In genomic region chr11:34235189-34235588, GRCh38 we compare ENCODE assay signal across 14 cellular contexts.
A peak's percentile ranks its signal among the peaks of the same experiment; 100 is the strongest.
DNase-seq lines count a peak whose midpoint lies in the region; ATAC-seq lines count a peak whose summit lies in the region.
"Had no signal": no experiment of that assay in that cellular context is flagged by ENCODE, and none has a peak within 500 bp of the region (broad histone marks: within the 10 kb centered on the region; RNA-seq: fewer than 3 reads in every experiment).

No MANE protein-coding gene starts in this region.

- peaks cover 0 to 6% of the 10 kb centered on the region in 2 donors for H3K27me3 Mint-ChIP-seq in CD4-positive, alpha-beta memory T cell
- no peaks in the 10 kb centered on the region for H3K27me3 Mint-ChIP-seq in activated T-helper 2 cell treated with anti-CD3 and anti-CD28 coated beads, Interferon-gamma antibody, Interleukin-2, Interleukin-4, amounts not matched to agents 10 μg/mL and 5 μg/mL and 100 μg/mL, durations not matched to agents 14 hours and 24 hours and 36 hours (ENCODE audit: low read depth)

- H3K4me3 Mint-ChIP-seq in CD4-positive, alpha-beta memory T cell: peak overlapping the region in 5 of 8 donors; percentile 0 to 69 (median 27)
- H3K4me3 Mint-ChIP-seq in activated T-helper 2 cell treated with anti-CD3 and anti-CD28 coated beads, Interferon-gamma antibody, Interleukin-2, Interleukin-4, amounts not matched to agents 10 μg/mL and 5 μg/mL and 100 μg/mL, durations not matched to agents 14 hours and 24 hours and 36 hours (ENCODE audit: low read depth): peak overlapping the region; percentile 23
- H3K4me3 Mint-ChIP-seq: HFFc6, nephron progenitor cell had no signal

- no peaks in the 10 kb centered on the region for H3K36me3 Mint-ChIP-seq in CD4-positive, alpha-beta memory T cell
- H3K36me3 Mint-ChIP-seq in activated T-helper 2 cell treated with anti-CD3 and anti-CD28 coated beads, Interferon-gamma antibody, Interleukin-2, Interleukin-4, amounts not matched to agents 10 μg/mL and 5 μg/mL and 100 μg/mL, durations not matched to agents 14 hours and 24 hours and 36 hours (ENCODE audit: low read depth): peaks cover 7% of the 10 kb centered on the region

- H3K27ac ChIP-seq in CD4-positive, alpha-beta memory T cell (ENCODE audit: low read depth, low read length): no peak overlapping the region

- no peak overlapping the region for H3K4me3 ChIP-seq in CD4-positive, alpha-beta memory T cell (ENCODE audit: low read length in 2 of 2)
- H3K4me3 ChIP-seq: BLaER1 had no signal

- H3K9me3 Mint-ChIP-seq in CD4-positive, alpha-beta memory T cell: peaks cover 0 to 2% (median 0%) of the 10 kb centered on the region in 8 donors
- H3K9me3 Mint-ChIP-seq in activated T-helper 2 cell treated with anti-CD3 and anti-CD28 coated beads, Interferon-gamma antibody, Interleukin-2, Interleukin-4, amounts not matched to agents 10 μg/mL and 5 μg/mL and 100 μg/mL, durations not matched to agents 14 hours and 24 hours and 36 hours: no peaks in the 10 kb centered on the region
- H3K9me3 Mint-ChIP-seq: HFFc6, nephron progenitor cell had no signal

- intact Hi-C loops in CD4-positive, alpha-beta memory T cell (cut with micrococcal nuclease): loop anchor here (2.0 kb wide), 1 partner anchor 122 kb away; no protein-coding TSS in a partner anchor
- intact Hi-C loops in activated T-helper 2 cell treated with anti-CD3 and anti-CD28 coated beads, Interferon-gamma antibody, Interleukin-2, Interleukin-4, amounts not matched to agents 10 μg/mL and 5 μg/mL and 100 μg/mL, durations not matched to agents 14 hours and 24 hours and 36 hours (cut with micrococcal nuclease): loop anchor here (1.0 to 10.0 kb wide), 5 partner anchors 9 to 340 kb away; partner anchors contain the start of genes ABTB2 and LMO2
- intact Hi-C loops in sciatic nerve (cut with DNase I): no loop called here

- no peaks in the 10 kb centered on the region for H3K27me3 ChIP-seq in CD4-positive, alpha-beta memory T cell (ENCODE audit: insufficient read depth, low read length)
- H3K27me3 ChIP-seq: BLaER1 had no signal

- peaks cover 22% of the 10 kb centered on the region for H3K4me1 ChIP-seq in CD4-positive, alpha-beta memory T cell (ENCODE audit: insufficient read depth, low read length)

- peaks cover 12 to 32% (median 19%) of the 10 kb centered on the region in 4 donors for H3K4me1 Mint-ChIP-seq in CD4-positive, alpha-beta memory T cell
- peaks cover 77% of the 10 kb centered on the region for H3K4me1 Mint-ChIP-seq in activated T-helper 2 cell treated with anti-CD3 and anti-CD28 coated beads, Interferon-gamma antibody, Interleukin-2, Interleukin-4, amounts not matched to agents 10 μg/mL and 5 μg/mL and 100 μg/mL, durations not matched to agents 14 hours and 24 hours and 36 hours (ENCODE audit: low read depth)

- CTCF ChIA-PET in CD4-positive, alpha-beta memory T cell (lab: Charles Lee; ENCODE audit: partially characterized antibody): interaction anchor here (1.2 to 2.9 kb wide), 3 partner anchors 16 to 123 kb away, joined by 3 to 8 read pairs (median 4); partner anchors contain the start of gene ABTB2

- POLR2A ChIA-PET in CD4-positive, alpha-beta memory T cell (lab: Charles Lee; ENCODE audit: partially characterized antibody): interaction anchor here (1.2 to 1.8 kb wide), 2 partner anchors 11 to 13 kb away, joined by 6 to 7 read pairs; no protein-coding TSS in a partner anchor

- peak in 1 of 5 donors; percentile 22 for DNase-seq in CD4-positive, alpha-beta memory T cell
- no peak for DNase-seq in activated T-helper 2 cell treated with anti-CD3 and anti-CD28 coated beads, Interferon-gamma antibody, Interleukin-2, Interleukin-4, amounts not matched to agents 10 μg/mL and 5 μg/mL and 100 μg/mL, durations not matched to agents 14 hours and 24 hours and 36 hours (ENCODE audit: low spot score)
- DNase-seq in mesenteric fat pad (ENCODE audit: low spot score): no peak
- no peak for DNase-seq in SIG-M5 treated with dmso at 0.1 percent for 504 hours (lab: John Stamatoyannopoulos, UW; ENCODE audit: unreplicated experiment)
- DNase-seq in DMS79 treated with DMSO at 0.1 percent for 48 hours (lab: John Stamatoyannopoulos, UW): no peak
- DNase-seq in sciatic nerve (ENCODE audit: low spot score): no peak
- DNase-seq: HFFc6; NCI-H1694 treated with DMSO at 0.1 percent for 48 hours; nephron progenitor cell; stimulated activated CD8-positive, alpha-beta memory T cell treated with anti-CD3 and anti-CD28 coated beads, Interleukin-4, amount 100 ng/mL, for 48 hours had no signal

- no peaks in the 10 kb centered on the region for H3K9me3 ChIP-seq in CD4-positive, alpha-beta memory T cell (ENCODE audit: control insufficient read depth in 1 of 2, low read length in 2 of 2)
- H3K9me3 ChIP-seq: BLaER1 had no signal

- peak overlapping the region in 5 of 7 donors; percentile 11 to 86 (median 41) for H3K27ac Mint-ChIP-seq in CD4-positive, alpha-beta memory T cell
- peak overlapping the region; percentile 76 for H3K27ac Mint-ChIP-seq in activated T-helper 2 cell treated with anti-CD3 and anti-CD28 coated beads, Interferon-gamma antibody, Interleukin-2, Interleukin-4, amounts not matched to agents 10 μg/mL and 5 μg/mL and 100 μg/mL, durations not matched to agents 14 hours and 24 hours and 36 hours
- H3K27ac Mint-ChIP-seq: HFFc6, IgD-negative memory B cell had no signal

- ATAC-seq in GM18873 (IDR thresholded peaks at IDR 0.05; ENCODE audit: low FRiP score, unreplicated experiment): peak; percentile 50
- peak; percentile 43 for ATAC-seq in HG02973 (IDR thresholded peaks at IDR 0.05; ENCODE audit: unreplicated experiment)
- no peak for ATAC-seq in sciatic nerve

- H3K36me3 ChIP-seq in CD4-positive, alpha-beta memory T cell (ENCODE audit: insufficient read depth, low read length): no peaks in the 10 kb centered on the region
- H3K36me3 ChIP-seq: BLaER1 had no signal
